ENCODE assay signal across 13 cellular contexts in genomic region chr15:70501121-70501727, GRCh38.
A peak's percentile ranks its signal among the peaks of the same experiment; 100 is the strongest.
DNase-seq lines count a peak whose midpoint lies in the region; ATAC-seq, FAIRE-seq and TF ChIP-seq lines count a peak whose summit lies in the region.
"Had no signal": no experiment of that assay in that cellular context is flagged by ENCODE, and none has a peak within 500 bp of the region (broad histone marks: within the 10 kb centered on the region; RNA-seq: fewer than 3 reads in every experiment).

No MANE protein-coding gene starts in this region.

- H3K4me3 ChIP-seq in HepG2 (replicated peaks in 1 of 3; ENCODE audit: insufficient read depth in 1 of 3, low read depth in 2 of 3, low read length in 3 of 3): no peak overlapping the region
- H3K4me3 ChIP-seq in right lobe of liver: no peak overlapping the region
- no peak overlapping the region for H3K4me3 ChIP-seq in HEK293 (ENCODE audit: low read depth, low read length)
- H3K4me3 ChIP-seq: GM12878, GM23338, HAP-1 had no signal

- no peak overlapping the region for H3K9ac ChIP-seq in HepG2 (ENCODE audit: insufficient read depth, low read depth, low read length)

- H3K4me1 ChIP-seq in HepG2 (ENCODE audit: insufficient read depth, low read length) (no peaks in the 10 kb centered on the region), right lobe of liver (no peaks in the 10 kb centered on the region), HEK293 (ENCODE audit: control insufficient read depth, insufficient read depth, low read length) (peaks cover 32% of the 10 kb centered on the region)
- H3K4me1 ChIP-seq: HAP-1 had no signal

- no peak for TF ChIP-seq EP300 in HepG2 (IDR thresholded peaks at IDR 0.05; ENCODE audit: low read depth in 2 of 2, low read length in 2 of 2)
- TF ChIP-seq EP300 in HepG2 (CRISPR knock-in tag; IDR thresholded peaks at IDR 0.05; ENCODE audit: borderline replicate concordance): no peak

- POLR2A ChIA-PET in HepG2 (lab: Yijun Ruan, JAX): no interaction called here
- POLR2A ChIA-PET in HEK293 (lab: Yijun Ruan, JAX): no interaction called here

- no peak overlapping the region for H3K4me3 Mint-ChIP-seq in chondrocyte (ENCODE audit: unreplicated experiment)
- H3K4me3 Mint-ChIP-seq: CD4-positive, CD25-positive, alpha-beta regulatory T cell; GM23338; HFFc6 had no signal

- no peak overlapping the region for H2AFZ ChIP-seq in HepG2 (ENCODE audit: low read length)
- H2AFZ ChIP-seq: GM23338 had no signal

- H3K27me3 ChIP-seq in HepG2 (ENCODE audit: control insufficient read depth in 1 of 2, insufficient read depth in 2 of 2, low read length in 2 of 2): peaks cover 2 to 17% of the 10 kb centered on the region in 2 experiments; a peak in 3 of 5 replicates
- no peaks in the 10 kb centered on the region for H3K27me3 ChIP-seq in right lobe of liver

- CTCF ChIA-PET in HepG2 (lab: Yijun Ruan, JAX; ENCODE audit: low intra/inter-chr PET ratio, low total read pairs): no interaction called here
- CTCF ChIA-PET in HEK293 (lab: Yijun Ruan, JAX): interaction anchor here (1.1 to 18.0 kb wide), 3 partner anchors 11 to 34 kb away, joined by 5 to 181 read pairs (median 8); no protein-coding TSS in a partner anchor

- H3K79me2 ChIP-seq in HepG2 (ENCODE audit: insufficient read depth, low read length): no peaks in the 10 kb centered on the region

- no peaks in the 10 kb centered on the region for H3K9me3 Mint-ChIP-seq in chondrocyte (ENCODE audit: low read depth)
- H3K9me3 Mint-ChIP-seq: CD4-positive, CD25-positive, alpha-beta regulatory T cell; GM23338; HFFc6 had no signal

- no peaks in the 10 kb centered on the region for H3K36me3 ChIP-seq in HepG2 (replicated peaks in 1 of 2; ENCODE audit: control insufficient read depth in 1 of 2, insufficient read depth in 2 of 2, low read length in 2 of 2)
- no peaks in the 10 kb centered on the region for H3K36me3 ChIP-seq in right lobe of liver
- no peaks in the 10 kb centered on the region for H3K36me3 ChIP-seq in HEK293 (ENCODE audit: control insufficient read depth in 2 of 2, insufficient read depth in 1 of 2, low read length in 2 of 2)
- H3K36me3 ChIP-seq: HAP-1 had no signal

- intact Hi-C loops in HepG2 (cut with micrococcal nuclease; ENCODE audit: unreplicated experiment) (no loop called here), right lobe of liver (cut with DNase I) (no loop called here)

- in situ Hi-C loops in HepG2 (cut with HindIII; ENCODE audit: extremely low pct_ligation_motif_present, low pct_unique_long_range_greater_than_20kb): no loop called here

- BruUV-seq in HepG2 (replicated peaks; lab: Mats Ljungman, UMichigan): no TSS peak

- no peak for FAIRE-seq in HepG2 (lab: Jason Lieb, UNC)
- FAIRE-seq: GM12878, GM18507 had no signal

- no peak overlapping the region for H3K4me2 ChIP-seq in HepG2 (ENCODE audit: low read depth, low read length)
- H3K4me2 ChIP-seq: GM23338 had no signal

- TF ChIP-seq CTCF in HepG2 (CRISPR knock-in tag; IDR thresholded peaks at IDR 0.05) (no peak), right lobe of liver (IDR thresholded peaks at IDR 0.05) (no peak), HEK293 (tag by site-specific recombination; IDR thresholded peaks at IDR 0.05) (no peak), chondrocyte (IDR thresholded peaks at IDR 0.05) (no peak)

- H4K20me1 ChIP-seq in HepG2 (ENCODE audit: insufficient read depth, low read length): no peaks in the 10 kb centered on the region; the same call in 1 of the 2 replicates

- no peaks in the 10 kb centered on the region for H3K36me3 Mint-ChIP-seq in chondrocyte (ENCODE audit: low read depth)
- H3K36me3 Mint-ChIP-seq: CD4-positive, CD25-positive, alpha-beta regulatory T cell had no signal

- H3K9me3 ChIP-seq in HepG2 (ENCODE audit: low read length) (no peaks in the 10 kb centered on the region), right lobe of liver (no peaks in the 10 kb centered on the region), HEK293 (ENCODE audit: control insufficient read depth, insufficient read depth, low read depth, low read length) (no peaks in the 10 kb centered on the region)
- H3K9me3 ChIP-seq: HAP-1 had no signal

- no peak for ATAC-seq in HepG2
- no peak for ATAC-seq in right lobe of liver
- ATAC-seq in GM19324 (IDR thresholded peaks at IDR 0.05; ENCODE audit: low FRiP score, unreplicated experiment): no peak
- ATAC-seq: GM12878, GM23338 had no signal

- DNase-seq in HepG2 (ENCODE audit: low spot score): no peak
- DNase-seq in right lobe of liver: no peak
- DNase-seq in chondrocyte (ENCODE audit: low spot score): peak; percentile 46
- DNase-seq in caudate nucleus (lab: John Stamatoyannopoulos, UW): no peak
- DNase-seq in DMS153 (lab: John Stamatoyannopoulos, UW): no peak
- DNase-seq: CD4-positive, CD25-positive, alpha-beta regulatory T cell; HFFc6 had no signal

- TF ChIP-seq POLR2A in HepG2 (IDR thresholded peaks at IDR 0.05; ENCODE audit: insufficient read depth in 1 of 2, low read depth in 2 of 2, low read length in 2 of 2) (no peak), right lobe of liver (IDR thresholded peaks at IDR 0.05) (no peak)

- H3K27ac Mint-ChIP-seq in chondrocyte (ENCODE audit: unreplicated experiment): no peak overlapping the region
- H3K27ac Mint-ChIP-seq: GM23338, HFFc6 had no signal

- H3K4me1 Mint-ChIP-seq in chondrocyte (ENCODE audit: low read depth): peaks cover 52% of the 10 kb centered on the region

- no peak overlapping the region for H3K27ac ChIP-seq in HepG2 (ENCODE audit: extremely low read length, insufficient read depth, low read length)
- no peak overlapping the region for H3K27ac ChIP-seq in right lobe of liver
- H3K27ac ChIP-seq in HEK293 (ENCODE audit: extremely low read depth, low read depth, low read length): no peak overlapping the region
- H3K27ac ChIP-seq in caudate nucleus (ENCODE audit: low read depth, low read length): no peak overlapping the region

- no peaks in the 10 kb centered on the region for H3K27me3 Mint-ChIP-seq in chondrocyte (ENCODE audit: low read depth)
- H3K27me3 Mint-ChIP-seq: CD4-positive, CD25-positive, alpha-beta regulatory T cell had no signal

- 56% methylated on average over 4 of the region's 8 CpGs for WGBS in HepG2 (ENCODE audit: low lambda C conversion rate)
- 73% methylated on average over 3 of the region's 8 CpGs for WGBS in right lobe of liver (ENCODE audit: insufficient coverage, low coverage, low lambda C conversion rate, missing lambda C conversion rate)

- TF ChIP-seq RAD21 in HepG2 (CRISPR knock-in tag; IDR thresholded peaks at IDR 0.05): no peak

TF ChIP-seq in HepG2, 621 proteins besides CTCF, POLR2A, EP300 and RAD21:
- TF ChIP-seq ZNF768 (CRISPR knock-in tag; IDR thresholded peaks at IDR 0.05): peak; percentile 70
- no peak for TF ChIP-seq SP1 (IDR thresholded peaks at IDR 0.05)
- no peak for TF ChIP-seq SP1 (CRISPR knock-in tag; IDR thresholded peaks at IDR 0.05)

TF ChIP-seq in HEK293, 187 proteins besides CTCF, POLR2A, EP300 and RAD21 (continues in another document):
- TF ChIP-seq, protein P1, sequence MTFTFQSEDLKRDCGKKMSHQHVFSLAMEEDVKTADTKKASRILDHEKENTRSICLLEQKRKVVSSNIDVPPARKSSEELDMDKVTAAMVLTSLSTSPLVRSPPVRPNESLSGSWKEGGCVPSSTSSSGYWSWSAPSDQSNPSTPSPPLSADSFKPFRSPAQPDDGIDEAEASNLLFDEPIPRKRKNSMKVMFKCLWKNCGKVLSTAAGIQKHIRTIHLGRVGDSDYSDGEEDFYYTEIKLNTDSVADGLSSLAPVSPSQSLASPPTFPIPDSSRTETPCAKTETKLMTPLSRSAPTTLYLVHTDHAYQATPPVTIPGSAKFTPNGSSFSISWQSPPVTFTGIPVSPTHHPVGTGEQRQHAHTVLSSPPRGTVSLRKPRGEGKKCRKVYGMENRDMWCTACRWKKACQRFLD (tag by site-specific recombination; IDR thresholded peaks at IDR 0.05): no peak
- TF ChIP-seq ZNF658 (tag by site-specific recombination; IDR thresholded peaks at IDR 0.05): no peak
- no peak for TF ChIP-seq ZNF626 (tag by site-specific recombination; IDR thresholded peaks at IDR 0.05)
- no peak for TF ChIP-seq ZNF398 (tag by site-specific recombination; IDR thresholded peaks at IDR 0.05)
- TF ChIP-seq ZNF221 (tag by site-specific recombination; IDR thresholded peaks at IDR 0.05; ENCODE audit: borderline replicate concordance): no peak
- TF ChIP-seq, protein P2, sequence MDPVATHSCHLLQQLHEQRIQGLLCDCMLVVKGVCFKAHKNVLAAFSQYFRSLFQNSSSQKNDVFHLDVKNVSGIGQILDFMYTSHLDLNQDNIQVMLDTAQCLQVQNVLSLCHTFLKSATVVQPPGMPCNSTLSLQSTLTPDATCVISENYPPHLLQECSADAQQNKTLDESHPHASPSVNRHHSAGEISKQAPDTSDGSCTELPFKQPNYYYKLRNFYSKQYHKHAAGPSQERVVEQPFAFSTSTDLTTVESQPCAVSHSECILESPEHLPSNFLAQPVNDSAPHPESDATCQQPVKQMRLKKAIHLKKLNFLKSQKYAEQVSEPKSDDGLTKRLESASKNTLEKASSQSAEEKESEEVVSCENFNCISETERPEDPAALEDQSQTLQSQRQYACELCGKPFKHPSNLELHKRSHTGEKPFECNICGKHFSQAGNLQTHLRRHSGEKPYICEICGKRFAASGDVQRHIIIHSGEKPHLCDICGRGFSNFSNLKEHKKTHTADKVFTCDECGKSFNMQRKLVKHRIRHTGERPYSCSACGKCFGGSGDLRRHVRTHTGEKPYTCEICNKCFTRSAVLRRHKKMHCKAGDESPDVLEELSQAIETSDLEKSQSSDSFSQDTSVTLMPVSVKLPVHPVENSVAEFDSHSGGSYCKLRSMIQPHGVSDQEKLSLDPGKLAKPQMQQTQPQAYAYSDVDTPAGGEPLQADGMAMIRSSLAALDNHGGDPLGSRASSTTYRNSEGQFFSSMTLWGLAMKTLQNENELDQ (tag by site-specific recombination; IDR thresholded peaks at IDR 0.05; ENCODE audit: low read depth): no peak
- TF ChIP-seq ZNF132 (tag by site-specific recombination; IDR thresholded peaks at IDR 0.05; ENCODE audit: borderline replicate concordance): no peak

Comparison
In these comparisons a context has a peak if more than half of its experiments do, and no peak if none do; other contexts are left out.
1. Of the 63 proteins assayed by ChIP-seq in both HepG2 and HEK293: peak only in HepG2: none; only in HEK293: none; in both: ZNF768; in neither: 62.